8 cellular contexts compared by ENCODE assay signal in the genomic region with DNA sequence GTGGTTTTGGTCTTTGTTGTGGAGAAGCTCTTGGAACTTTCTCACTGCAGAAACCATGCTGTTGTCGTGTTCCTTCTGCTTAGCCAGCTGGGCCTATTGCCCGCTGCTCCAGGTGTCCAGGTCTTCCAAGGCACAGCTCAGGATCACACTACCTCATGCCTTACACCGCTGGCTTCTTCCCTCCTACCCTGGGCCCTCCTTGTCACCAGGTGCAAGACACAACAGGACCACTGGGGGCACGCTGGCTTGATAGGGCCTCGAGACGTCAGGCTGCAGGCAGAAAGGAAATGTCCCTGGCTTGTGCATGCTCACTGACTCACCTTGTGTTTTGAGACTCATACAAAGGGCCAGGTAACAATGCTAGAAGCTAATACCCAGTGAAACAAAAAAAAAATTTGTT. TPM values are rescaled to one million over a fixed set of nuclear protein-coding genes. Genes with fewer than 3 reads are reported as not detected.
DNase-seq lines count a peak whose midpoint lies in the region; ATAC-seq and TF ChIP-seq lines count a peak whose summit lies in the region.

No MANE protein-coding gene starts in this region.

- H3K27ac ChIP-seq in KMS-11 (no peak overlapping the region), sigmoid colon (no peak overlapping the region), adrenal gland (no peak overlapping the region)

- no peaks in the 10 kb centered on the region for H3K27me3 ChIP-seq in KMS-11 (ENCODE audit: insufficient read depth, low read depth)
- H3K27me3 ChIP-seq in sigmoid colon, result no peaks in the 10 kb centered on the region
- no peaks in the 10 kb centered on the region for H3K27me3 ChIP-seq in adrenal gland

- DNase-seq in fibroblast of mammary gland (ENCODE audit: low read depth) (no peak), sigmoid colon (no peak), globus pallidus (ENCODE audit: low spot score) (no peak), adrenal gland (no peak), C1 segment of cervical spinal cord (lab: John Stamatoyannopoulos, UW) (no peak)

- H3K4me2 ChIP-seq in KMS-11, result no peak overlapping the region

- H3K4me1 ChIP-seq in KMS-11 (ENCODE audit: low read depth, poor library complexity, severe bottlenecking), result no peaks in the 10 kb centered on the region
- no peaks in the 10 kb centered on the region for H3K4me1 ChIP-seq in sigmoid colon
- H3K4me1 ChIP-seq in adrenal gland (replicated peaks in 1 of 2), result no peaks in the 10 kb centered on the region

- H3K79me2 ChIP-seq in KMS-11 (ENCODE audit: insufficient read depth, low read depth), result no peaks in the 10 kb centered on the region

- no peaks in the 10 kb centered on the region for H3K36me3 ChIP-seq in KMS-11 (ENCODE audit: insufficient read depth)
- H3K36me3 ChIP-seq in sigmoid colon, result no peaks in the 10 kb centered on the region
- no peaks in the 10 kb centered on the region for H3K36me3 ChIP-seq in adrenal gland (replicated peaks in 1 of 2)

- TF ChIP-seq POLR2A in sigmoid colon (IDR thresholded peaks at IDR 0.05), result no peak
- no peak for TF ChIP-seq POLR2A in adrenal gland (IDR thresholded peaks at IDR 0.05)

- intact Hi-C loops in sigmoid colon (cut with DNase I), result no loop called here
- intact Hi-C loops in adrenal gland (cut with DNase I), result loop anchor here (5.0 to 10.0 kb wide), 2 partner anchors 56 to 64 kb away; no protein-coding TSS in a partner anchor

- no peak for TF ChIP-seq EP300 in sigmoid colon (IDR thresholded peaks at IDR 0.05)

- peak; percentile 93 for ATAC-seq in GM21381 (IDR thresholded peaks at IDR 0.05; ENCODE audit: unreplicated experiment)

- no peaks in the 10 kb centered on the region for H4K20me1 ChIP-seq in KMS-11 (ENCODE audit: insufficient read depth)

- no peak overlapping the region for H3K9ac ChIP-seq in KMS-11

- WGBS in sigmoid colon, 2 donors, result 81 to 86% methylated on average over 6 of the region's 6 CpGs
- 70 to 85% (median 79%) methylated on average over 6 of the region's 6 CpGs for whole genome bisulfite sequencing in adrenal gland, 4 donors

- TF ChIP-seq CTCF in GM12873 (IDR thresholded peaks at IDR 0.05; ENCODE audit: insufficient read depth, low read depth, low read length, missing control alignments) (peak; percentile 58), KMS-11 (conservative IDR thresholded peaks at IDR 0.05; ENCODE audit: low read depth, low read length) (0 out of 2 replicates have a peak, but pooled peaks have one; percentile 24), fibroblast of mammary gland (conservative IDR thresholded peaks at IDR 0.05; ENCODE audit: control insufficient read depth, insufficient read depth, low read depth, low read length) (peak; percentile 6), sigmoid colon (IDR thresholded peaks at IDR 0.05) (no peak), adrenal gland (IDR thresholded peaks at IDR 0.05) (no peak)

- H3K9me3 ChIP-seq in sigmoid colon (no peaks in the 10 kb centered on the region), adrenal gland (replicated peaks in 1 of 3) (no peaks in the 10 kb centered on the region)

- H3K4me3 ChIP-seq in KMS-11 (IDR thresholded peaks at IDR 0.05; ENCODE audit: insufficient read depth, low read depth, low read length), result no peak overlapping the region
- no peak overlapping the region for H3K4me3 ChIP-seq in fibroblast of mammary gland (ENCODE audit: control insufficient read depth, low read depth, low read length)
- no peak overlapping the region for H3K4me3 ChIP-seq in sigmoid colon
- H3K4me3 ChIP-seq in adrenal gland, result no peak overlapping the region

- H2AFZ ChIP-seq in KMS-11 (ENCODE audit: low read depth), result no peak overlapping the region

RNA-seq across cellular contexts. Expression of gene PAQR9, which starts 32.3 kb away (rescaled TPM):
- total RNA-seq in sigmoid colon (not detected), adrenal gland (under 1 TPM in 4 of 8 donors, not detected in 4; 0.13 to 0.57 (median 0.16) TPM)
- polyA plus RNA-seq in sigmoid colon (not detected), adrenal gland (under 1 TPM in 1 of 3 donors, not detected in 2; 0.20 TPM)

RNA-seq across cellular contexts. Expression of gene PCOLCE2, which starts 42.3 kb away (rescaled TPM):
- total RNA-seq in sigmoid colon (10 to 100 TPM in 3 of 4 donors, 1 to 10 TPM in 1; 7.7 to 33.9 (median 21.2) TPM), adrenal gland (1 to 10 TPM; 1.4 to 9.8 (median 3.5) TPM)
- polyA plus RNA-seq in sigmoid colon (10 to 100 TPM in 1 of 3 donors, 1 to 10 TPM in 1, not detected in 1; 3.6 to 13.2 TPM), adrenal gland (10 to 100 TPM in 1 of 3 donors, 1 to 10 TPM in 2; 4.6 to 18.2 (median 5.3) TPM)

Comparison
In these comparisons a context has a peak if more than half of its experiments do, and no peak if none do; other contexts are left out.
1. CTCF ChIP-seq: peak in GM12873 (single experiment), KMS-11 (single experiment) and fibroblast of mammary gland (single experiment); none in sigmoid colon (0 of 4) and adrenal gland (0 of 6).